In genomic region chr3:4532535-4533112, GRCh38 we compare ENCODE assay signal across 27 cellular contexts. TPM values are rescaled to one million over a fixed set of nuclear protein-coding genes. Genes with fewer than 3 reads are reported as not detected.
DNase-seq lines count a peak whose midpoint lies in the region; ATAC-seq, FAIRE-seq and TF ChIP-seq lines count a peak whose summit lies in the region.
"Had no signal": no experiment of that assay in that cellular context is flagged by ENCODE, and none has a peak within 500 bp of the region (broad histone marks: within the 10 kb centered on the region; RNA-seq: fewer than 3 reads in every experiment).

No MANE protein-coding gene starts in this region.

- H3K4me3 ChIP-seq in mesodermal cell (ENCODE audit: extremely low read depth, insufficient read depth, low read length, poor library complexity, severe bottlenecking) (no peak overlapping the region), stomach (no peak overlapping the region)
- H3K4me3 ChIP-seq: BLaER1, SK-N-MC had no signal

- intact Hi-C loops in activated B cell treated with CpG ODN at 0.5 μM for 24 hours (cut with micrococcal nuclease) (loop anchor here (5.0 kb wide), 1 partner anchor 40 kb away; no protein-coding TSS in a partner anchor), stomach (cut with DNase I; ENCODE audit: low total_unique reads) (no loop called here)

- POLR2A ChIA-PET in activated B cell treated with CpG ODN at 0.5 μM for 24 hours (lab: Charles Lee) = interaction anchor here (1.1 kb wide), 1 partner anchor 38 kb away, joined by 3 read pairs; no protein-coding TSS in a partner anchor

- DNase-seq in NCI-H2171 treated with DMSO at 0.1 percent for 48 hours (lab: John Stamatoyannopoulos, UW) (peak; percentile 33), NCI-H2171 (lab: John Stamatoyannopoulos, UW) (no peak), activated B cell treated with CpG ODN at 0.5 μM for 24 hours (no peak), stomach (no peak), D721Med (ENCODE audit: insufficient read length, low spot score) (no peak)
- DNase-seq: activated CD4-positive, alpha-beta T cell treated with anti-CD3 and anti-CD28 coated beads for 48 hours; activated gamma-delta T cell treated with Interleukin-2 at 50 U/mL for 16 hours; amniotic stem cell; DMS153; effector CD8-positive, alpha-beta T cell; GF-D8; hippocampal formation; NCI-H1417; NCI-H748 treated with DMSO at 0.1 percent for 48 hours; occipital lobe; stimulated activated CD4-positive, alpha-beta T cell treated with anti-CD3 and anti-CD28 coated beads, Interleukin-4, amount 100 ng/mL, for 24 hours; T1000 had no signal

- WGBS in mesodermal cell (ENCODE audit: insufficient coverage in 2 of 2), 2 experiments = 72 to 78% methylated on average over 10 to 11 of the region's 11 CpGs
- 73 to 84% (median 74%) methylated on average over 11 of the region's 11 CpGs for WGBS in stomach, 5 donors

- H3K27me3 ChIP-seq in stomach = no peaks in the 10 kb centered on the region
- H3K27me3 ChIP-seq: BLaER1 had no signal

- H3K9me3 Mint-ChIP-seq in activated B cell treated with CpG ODN at 0.5 μM for 24 hours = peaks cover 10% of the 10 kb centered on the region

- H3K4me3 Mint-ChIP-seq in activated B cell treated with CpG ODN at 0.5 μM for 24 hours = no peak overlapping the region
- H3K4me3 Mint-ChIP-seq: central memory CD8-positive, alpha-beta T cell had no signal

- no peaks in the 10 kb centered on the region for H3K27me3 Mint-ChIP-seq in activated B cell treated with CpG ODN at 0.5 μM for 24 hours
- H3K27me3 Mint-ChIP-seq: central memory CD8-positive, alpha-beta T cell had no signal

- ATAC-seq in activated B cell treated with CpG ODN at 0.5 μM for 24 hours (ENCODE audit: low read depth) (no peak), HG03095 (IDR thresholded peaks at IDR 0.05; ENCODE audit: unreplicated experiment) (no peak), GM21576 (IDR thresholded peaks at IDR 0.05; ENCODE audit: unreplicated experiment) (no peak)

- CTCF ChIA-PET in activated B cell treated with CpG ODN at 0.5 μM for 24 hours (lab: Charles Lee) = no interaction called here

- peak overlapping the region; percentile 86 for H3K27ac ChIP-seq in mesodermal cell (ENCODE audit: low read depth, low read length, severe bottlenecking)
- H3K27ac ChIP-seq in stomach = peak overlapping the region in 3 of 5 donors; percentile 9 to 56 (median 55)
- H3K27ac ChIP-seq: 22Rv1, BLaER1, SK-N-MC had no signal

- H3K36me3 Mint-ChIP-seq in activated B cell treated with CpG ODN at 0.5 μM for 24 hours (ENCODE audit: low read depth) = peaks cover 46% of the 10 kb centered on the region

- H3K4me1 Mint-ChIP-seq in activated B cell treated with CpG ODN at 0.5 μM for 24 hours = peaks cover 83% of the 10 kb centered on the region

- H3K27ac Mint-ChIP-seq in activated B cell treated with CpG ODN at 0.5 μM for 24 hours = peak overlapping the region; percentile 24

- TF ChIP-seq POLR2A in stomach (IDR thresholded peaks at IDR 0.05) = no peak

- H3K9me3 ChIP-seq in mesodermal cell (ENCODE audit: control insufficient read depth, low read length) = peaks cover 6% of the 10 kb centered on the region
- H3K9me3 ChIP-seq in stomach = no peaks in the 10 kb centered on the region
- H3K9me3 ChIP-seq: BLaER1 had no signal

- H3K36me3 ChIP-seq in mesodermal cell (ENCODE audit: control insufficient read depth, insufficient read depth, low read length) = no peaks in the 10 kb centered on the region
- no peaks in the 10 kb centered on the region for H3K36me3 ChIP-seq in stomach
- H3K36me3 ChIP-seq: BLaER1 had no signal

- no peak for TF ChIP-seq EP300 in stomach (IDR thresholded peaks at IDR 0.05)

- TF ChIP-seq CTCF in activated B cell treated with CpG ODN at 0.5 μM for 24 hours (IDR thresholded peaks at IDR 0.05) (no peak), stomach (IDR thresholded peaks at IDR 0.05) (no peak), D721Med (IDR thresholded peaks at IDR 0.05; ENCODE audit: insufficient read depth, missing control alignments) (no peak)

- FAIRE-seq in D721Med (lab: Jason Lieb, UNC) = no peak
- FAIRE-seq: GM12892, HTR-8/SVneo, keratinocyte had no signal

- H3K4me1 ChIP-seq in mesodermal cell (ENCODE audit: control insufficient read depth, insufficient read depth, low read length, poor library complexity, severe bottlenecking) (peaks cover 30% of the 10 kb centered on the region), stomach (peaks cover 33 to 70% (median 42%) of the 10 kb centered on the region in 4 donors)

RNA-seq across cellular contexts. Expression of gene ITPR1, which starts 39.5 kb away (rescaled TPM):
- 116 and 143 TPM in 2 replicates for total RNA-seq in activated B cell treated with CpG ODN at 0.5 μM for 24 hours
- polyA plus RNA-seq in mesodermal cell (2013, experiment 1 of 2) = 11.0 TPM
- polyA plus RNA-seq in mesodermal cell (2013, experiment 2 of 2) = 8.9 TPM
- total RNA-seq in stomach = 100 to 1,000 TPM in 2 of 5 donors, 10 to 100 TPM in 3; 23.2 to 192 (median 50.3) TPM
- 10 to 100 TPM in 2 of 3 donors, 1 to 10 TPM in 1; 6.6 to 13.2 (median 11.8) TPM for polyA plus RNA-seq in stomach
